In genomic region chr14:90060965-90061848, GRCh38 we compare ENCODE assay signal across 9 cellular contexts. TPM values are rescaled to one million over a fixed set of nuclear protein-coding genes. Genes with fewer than 3 reads are reported as not detected.
DNase-seq lines count a peak whose midpoint lies in the region; ATAC-seq, FAIRE-seq and TF ChIP-seq lines count a peak whose summit lies in the region.
"Had no signal": no experiment of that assay in that cellular context is flagged by ENCODE, and none has a peak within 500 bp of the region (broad histone marks: within the 10 kb centered on the region; RNA-seq: fewer than 3 reads in every experiment).

No MANE protein-coding gene starts in this region.

- no peak for TF ChIP-seq POLR2A in IMR-90 (IDR thresholded peaks at IDR 0.05; ENCODE audit: low read depth, low read length)
- no peak for TF ChIP-seq POLR2A in HepG2 (IDR thresholded peaks at IDR 0.05; ENCODE audit: insufficient read depth in 1 of 2, low read depth in 2 of 2, low read length in 2 of 2)
- TF ChIP-seq POLR2A in tibial nerve (IDR thresholded peaks at IDR 0.05) = no peak

- no peak overlapping the region for H3K14ac ChIP-seq in IMR-90 (replicated peaks; ENCODE audit: low read depth, low read length)

- H3K18ac ChIP-seq in IMR-90 (ENCODE audit: low read depth, low read length) = no peak overlapping the region

- H3K4me2 ChIP-seq in IMR-90 (ENCODE audit: low read depth, low read length) = peak overlapping the region; percentile 95
- peak overlapping the region; percentile 84 for H3K4me2 ChIP-seq in HepG2 (ENCODE audit: low read depth, low read length)

- H3K4ac ChIP-seq in IMR-90 (ENCODE audit: low read depth, low read length) = no peak overlapping the region

- in situ Hi-C loops in IMR-90 (cut with MboI; ENCODE audit: low sequenced_read_pairs) = no loop called here
- in situ Hi-C loops in brain microvascular endothelial cell (cut with HindIII; ENCODE audit: low pct_ligation_motif_present, low sequenced_read_pairs) = no loop called here
- in situ Hi-C loops in HepG2 (cut with HindIII; ENCODE audit: extremely low pct_ligation_motif_present, low pct_unique_long_range_greater_than_20kb) = loop anchor here (5.0 kb wide), 1 partner anchor 89 kb away; no protein-coding TSS in a partner anchor

- H4K91ac ChIP-seq in IMR-90 (ENCODE audit: insufficient read depth, low read depth, low read length) = no peak overlapping the region

- 0% methylated on average over 21 of the region's 81 CpGs; no CpG with 5 or more reads in 1 of the 2 experiments for WGBS in IMR-90 (ENCODE audit: extremely low coverage in 2 of 2, insufficient read length in 1 of 2), 2 experiments
- WGBS in HepG2 (ENCODE audit: low lambda C conversion rate) = 8% methylated on average over 8 of the region's 81 CpGs
- WGBS in tibial nerve, 2 donors = 2% methylated on average over 43 to 49 of the region's 81 CpGs

- H3K27me3 ChIP-seq in IMR-90 (ENCODE audit: control insufficient read depth, insufficient read depth, low read length) = peaks cover 64% of the 10 kb centered on the region
- peaks cover 34% of the 10 kb centered on the region for H3K27me3 ChIP-seq in brain microvascular endothelial cell (replicated peaks)
- peaks cover 3 to 37% of the 10 kb centered on the region in 2 experiments for H3K27me3 ChIP-seq in HepG2 (ENCODE audit: control insufficient read depth in 1 of 2, insufficient read depth in 2 of 2, low read length in 2 of 2)
- H3K27me3 ChIP-seq in tibial nerve = peaks cover 0 to 76% of the 10 kb centered on the region in 2 donors

- TF ChIP-seq EP300 in HepG2 (IDR thresholded peaks at IDR 0.05; ENCODE audit: low read depth in 2 of 2, low read length in 2 of 2) (no peak), HepG2 (CRISPR knock-in tag; IDR thresholded peaks at IDR 0.05; ENCODE audit: borderline replicate concordance) (no peak), tibial nerve (IDR thresholded peaks at IDR 0.05) (no peak)

- H2BK20ac ChIP-seq in IMR-90 (ENCODE audit: low read depth, low read length) = no peak overlapping the region

- no peaks in the 10 kb centered on the region for H3K9me1 ChIP-seq in IMR-90 (ENCODE audit: insufficient read depth, low read length)

- no peak overlapping the region for H2BK15ac ChIP-seq in IMR-90 (ENCODE audit: low read depth, low read length)

- TF ChIP-seq RAD21 in IMR-90 (IDR thresholded peaks at IDR 0.05; ENCODE audit: low read length) (no peak), HepG2 (CRISPR knock-in tag; IDR thresholded peaks at IDR 0.05) (no peak)

- POLR2A ChIA-PET in IMR-90 (lab: Charles Lee; ENCODE audit: unreplicated experiment) = no interaction called here
- POLR2A ChIA-PET in HepG2 (lab: Yijun Ruan, JAX) = no interaction called here

- H3K9ac ChIP-seq in IMR-90 (ENCODE audit: low read depth, low read length) (no peak overlapping the region), HepG2 (ENCODE audit: insufficient read depth, low read depth, low read length) (no peak overlapping the region)

- H2AFZ ChIP-seq in IMR-90 (replicated peaks; ENCODE audit: low read length, poor library complexity) (peak overlapping the region; percentile 86), HepG2 (ENCODE audit: low read length) (no peak overlapping the region)

- H2AK5ac ChIP-seq in IMR-90 (ENCODE audit: low read depth, low read length) = no peak overlapping the region

- peaks cover 26% of the 10 kb centered on the region for H3K4me1 Mint-ChIP-seq in activated naive CD4-positive, alpha-beta T cell treated with anti-CD3 and anti-CD28 coated beads, Interleukin-2, amount 50 U/mL, for 24 hours

- intact Hi-C loops in IMR-90 (cut with micrococcal nuclease) (loop anchor here (1.0 kb wide), 1 partner anchor 88 kb away; no protein-coding TSS in a partner anchor), HepG2 (cut with micrococcal nuclease; ENCODE audit: unreplicated experiment) (loop anchor here (1.0 kb wide), 2 partner anchors 88 to 99 kb away; no protein-coding TSS in a partner anchor)

- no peak overlapping the region for H3K23ac ChIP-seq in IMR-90 (ENCODE audit: low read depth, low read length)

- H3K79me2 ChIP-seq in HepG2 (ENCODE audit: insufficient read depth, low read length) = no peaks in the 10 kb centered on the region

- no peak for TF ChIP-seq CTCF in IMR-90 (conservative IDR thresholded peaks at IDR 0.05; ENCODE audit: low read depth, low read length)
- no peak for TF ChIP-seq CTCF in brain microvascular endothelial cell (IDR thresholded peaks at IDR 0.05; ENCODE audit: low read depth, low read length, missing control alignments)
- TF ChIP-seq CTCF in HepG2 (CRISPR knock-in tag; IDR thresholded peaks at IDR 0.05) = no peak
- no peak for TF ChIP-seq CTCF in tibial nerve (IDR thresholded peaks at IDR 0.05)

- BruUV-seq in IMR-90 (replicated peaks; lab: Mats Ljungman, UMichigan) = no TSS peak
- no TSS peak for BruUV-seq in HepG2 (replicated peaks; lab: Mats Ljungman, UMichigan)

- H3K9me3 ChIP-seq in IMR-90 (ENCODE audit: control insufficient read depth, insufficient read depth, low read length) (0 out of 2 replicates have a peak, but pooled peaks cover 2% of the 10 kb centered on the region), HepG2 (ENCODE audit: low read length) (no peaks in the 10 kb centered on the region), tibial nerve (no peaks in the 10 kb centered on the region)
- H3K9me3 ChIP-seq: adrenal gland had no signal

- peaks cover 2% of the 10 kb centered on the region for H3K36me3 Mint-ChIP-seq in activated naive CD4-positive, alpha-beta T cell treated with anti-CD3 and anti-CD28 coated beads, Interleukin-2, amount 50 U/mL, for 24 hours

- no peaks in the 10 kb centered on the region for H3K79me1 ChIP-seq in IMR-90 (ENCODE audit: low read depth in 1 of 2, low read length in 2 of 2)

- H4K8ac ChIP-seq in IMR-90 (ENCODE audit: low read depth in 2 of 2, low read length in 2 of 2) = no peak overlapping the region

- H3K56ac ChIP-seq in IMR-90 (ENCODE audit: extremely low read depth, insufficient read depth, low read length) = no peak overlapping the region

- H3K36me3 ChIP-seq in IMR-90 (ENCODE audit: control insufficient read depth, insufficient read depth, low read length) (no peaks in the 10 kb centered on the region), brain microvascular endothelial cell (replicated peaks) (no peaks in the 10 kb centered on the region), HepG2 (replicated peaks in 1 of 2; ENCODE audit: control insufficient read depth in 1 of 2, insufficient read depth in 2 of 2, low read length in 2 of 2) (no peaks in the 10 kb centered on the region), tibial nerve (no peaks in the 10 kb centered on the region)
- H3K36me3 ChIP-seq: adrenal gland had no signal

- no peaks in the 10 kb centered on the region for H3K9me3 Mint-ChIP-seq in activated naive CD4-positive, alpha-beta T cell treated with anti-CD3 and anti-CD28 coated beads, Interleukin-2, amount 50 U/mL, for 24 hours

- no peak for FAIRE-seq in HepG2 (lab: Jason Lieb, UNC)

- H3K27ac Mint-ChIP-seq in activated naive CD4-positive, alpha-beta T cell treated with anti-CD3 and anti-CD28 coated beads, Interleukin-2, amount 50 U/mL, for 24 hours = no peak overlapping the region

- H3K4me1 ChIP-seq in IMR-90 (ENCODE audit: control insufficient read depth, insufficient read depth, low read length) (peaks cover 4% of the 10 kb centered on the region; the same call in 1 of the 2 replicates), HepG2 (ENCODE audit: insufficient read depth, low read length) (peaks cover 24% of the 10 kb centered on the region), tibial nerve (peaks cover 0 to 31% (median 26%) of the 10 kb centered on the region in 4 donors)

- peaks cover 55% of the 10 kb centered on the region for H3K27me3 Mint-ChIP-seq in activated naive CD4-positive, alpha-beta T cell treated with anti-CD3 and anti-CD28 coated beads, Interleukin-2, amount 50 U/mL, for 24 hours

- H4K20me1 ChIP-seq in IMR-90 (ENCODE audit: insufficient read depth, low read length) (no peaks in the 10 kb centered on the region), HepG2 (ENCODE audit: insufficient read depth, low read length) (no peaks in the 10 kb centered on the region)

- H2BK5ac ChIP-seq in IMR-90 (ENCODE audit: low read depth, low read length, poor library complexity, severe bottlenecking) = no peak overlapping the region

- H4K5ac ChIP-seq in IMR-90 (ENCODE audit: low read depth, low read length) = no peak overlapping the region

- no peak overlapping the region for H2BK120ac ChIP-seq in IMR-90 (ENCODE audit: low read depth, low read length)

- H3K4me3 Mint-ChIP-seq in activated naive CD4-positive, alpha-beta T cell treated with anti-CD3 and anti-CD28 coated beads, Interleukin-2, amount 50 U/mL, for 24 hours = peak overlapping the region; percentile 72

- DNase-seq in activated naive CD4-positive, alpha-beta T cell (lab: John Stamatoyannopoulos, UW) = no peak
- DNase-seq in IMR-90 = no peak
- no peak for DNase-seq in brain microvascular endothelial cell
- DNase-seq in HepG2 (ENCODE audit: low spot score) = no peak
- DNase-seq in tibial nerve (ENCODE audit: low spot score in 2 of 2) = no peak
- DNase-seq in NK-92 (lab: John Stamatoyannopoulos, UW; ENCODE audit: unreplicated experiment) = no peak
- DNase-seq in NCI-H526 treated with DMSO at 0.1 percent for 48 hours (lab: John Stamatoyannopoulos, UW) = no peak

- peak overlapping the region; percentile 50 for H2AK9ac ChIP-seq in IMR-90 (replicated peaks; ENCODE audit: low read depth, low read length, poor library complexity)

- ATAC-seq in IMR-90 (ENCODE audit: low read depth) (no peak), HepG2 (peak; percentile 58)

- dilution Hi-C loops in IMR-90 (cut with HindIII; ENCODE audit: low sequenced_read_pairs, unreplicated experiment) = no loop called here

- peak overlapping the region; percentile 74 for H3K4me3 ChIP-seq in IMR-90 (ENCODE audit: insufficient read depth, low read depth, low read length)
- H3K4me3 ChIP-seq in brain microvascular endothelial cell (ENCODE audit: low read depth, low read length) = peak overlapping the region; percentile 53
- H3K4me3 ChIP-seq in HepG2 (replicated peaks in 1 of 3; ENCODE audit: insufficient read depth in 1 of 3, low read depth in 2 of 3, low read length in 3 of 3) = peak overlapping the region; percentile 51 to 72 (median 60)
- H3K4me3 ChIP-seq in tibial nerve = peak overlapping the region; percentile 13 to 51 (median 30)

- H3K27ac ChIP-seq in IMR-90 (ENCODE audit: insufficient read depth, low read length) = no peak overlapping the region
- H3K27ac ChIP-seq in brain microvascular endothelial cell = no peak overlapping the region
- no peak overlapping the region for H3K27ac ChIP-seq in HepG2 (ENCODE audit: extremely low read length, insufficient read depth, low read length)
- H3K27ac ChIP-seq in tibial nerve = no peak overlapping the region

- CTCF ChIA-PET in IMR-90 (lab: Yijun Ruan, JAX) (no interaction called here), HepG2 (lab: Yijun Ruan, JAX; ENCODE audit: low intra/inter-chr PET ratio, low total read pairs) (interaction anchor here (2.1 kb wide), 1 partner anchor 88 kb away, joined by 10 read pairs; no protein-coding TSS in a partner anchor)

RNA-seq across cellular contexts. Expression of gene KCNK13, which starts 0.6 kb away (rescaled TPM):
- not detected in 2 replicates for total RNA-seq in IMR-90 (2012; rRNA removed)
- polyA plus RNA-seq in IMR-90 (2012; rRNA removed) = not detected in 2 replicates
- polyA plus RNA-seq in IMR-90 (2012; cell fraction: cytosol; rRNA removed) = not detected in 2 replicates
- not detected in 2 replicates for polyA plus RNA-seq in IMR-90 (2012; cell fraction: nucleus; rRNA removed; ENCODE audit: low replicate concordance)
- 0.29 and 0.31 TPM in 2 replicates for total RNA-seq in HepG2 (2016; rRNA removed; fragmentation: Illumina TruSeq; extraction: Trizol)
- 0.10 TPM in 1 of 2 replicates, not detected in the other for total RNA-seq in HepG2 (2016; cell fraction: cytosol; rRNA removed; fragmentation: Illumina TruSeq; extraction: Trizol; ENCODE audit: low read depth)
- 0.39 and 0.54 TPM in 2 replicates for total RNA-seq in HepG2 (2016; cell fraction: insoluble cytoplasmic fraction; rRNA removed; fragmentation: Illumina TruSeq; extraction: Trizol)
- total RNA-seq in HepG2 (2016; cell fraction: membrane; rRNA removed; fragmentation: Illumina TruSeq; extraction: Trizol) = 0.19 and 0.34 TPM in 2 replicates
- 0.38 and 0.56 TPM in 2 replicates for total RNA-seq in HepG2 (2016; cell fraction: nucleus; rRNA removed; fragmentation: Illumina TruSeq; extraction: Trizol)
- polyA plus RNA-seq in HepG2 (2011; rRNA removed) = 0.08 and 0.10 TPM in 2 replicates
- 0.04 and 0.05 TPM in 2 replicates for polyA plus RNA-seq in HepG2 (2011; cell fraction: cytosol; rRNA removed)
- polyA plus RNA-seq in HepG2 (2011; cell fraction: nucleus; rRNA removed) = 0.05 TPM in 1 of 2 replicates, not detected in the other
- polyA plus RNA-seq in HepG2 (2012) = 0.05 TPM in 1 of 2 replicates, not detected in the other
- polyA plus RNA-seq in HepG2 (2016; cell fraction: cytosol; fragmentation: Illumina TruSeq; extraction: Trizol; ENCODE audit: low read depth) = 0.07 and 0.10 TPM in 2 replicates
- 0.37 and 0.48 TPM in 2 replicates for polyA plus RNA-seq in HepG2 (2016; cell fraction: insoluble cytoplasmic fraction; fragmentation: Illumina TruSeq; extraction: Trizol; ENCODE audit: low read depth)
- 0.09 and 0.12 TPM in 2 replicates for polyA plus RNA-seq in HepG2 (2016; cell fraction: membrane; fragmentation: Illumina TruSeq; extraction: Trizol; ENCODE audit: low read depth)
- polyA plus RNA-seq in HepG2 (2016; cell fraction: nucleus; fragmentation: Illumina TruSeq; extraction: Trizol; ENCODE audit: insufficient read depth, low read depth) = 0.42 and 0.76 TPM in 2 replicates
- 0.18 TPM in 1 of 2 replicates, not detected in the other for polyA minus RNA-seq in HepG2 (2011; rRNA and poly(A)+ RNA removed; ENCODE audit: low replicate concordance)
- polyA minus RNA-seq in HepG2 (2011; cell fraction: cytosol; rRNA and poly(A)+ RNA removed) = not detected in 2 replicates
- not detected in 2 replicates for polyA minus RNA-seq in HepG2 (2011; cell fraction: nucleus; rRNA and poly(A)+ RNA removed)
- 1 to 10 TPM in 1 of 4 donors, under 1 TPM in 3; 0.20 to 3.6 (median 0.53) TPM for total RNA-seq in tibial nerve
